ENCODE assay signal across 1 cellular context in the genomic region with DNA sequence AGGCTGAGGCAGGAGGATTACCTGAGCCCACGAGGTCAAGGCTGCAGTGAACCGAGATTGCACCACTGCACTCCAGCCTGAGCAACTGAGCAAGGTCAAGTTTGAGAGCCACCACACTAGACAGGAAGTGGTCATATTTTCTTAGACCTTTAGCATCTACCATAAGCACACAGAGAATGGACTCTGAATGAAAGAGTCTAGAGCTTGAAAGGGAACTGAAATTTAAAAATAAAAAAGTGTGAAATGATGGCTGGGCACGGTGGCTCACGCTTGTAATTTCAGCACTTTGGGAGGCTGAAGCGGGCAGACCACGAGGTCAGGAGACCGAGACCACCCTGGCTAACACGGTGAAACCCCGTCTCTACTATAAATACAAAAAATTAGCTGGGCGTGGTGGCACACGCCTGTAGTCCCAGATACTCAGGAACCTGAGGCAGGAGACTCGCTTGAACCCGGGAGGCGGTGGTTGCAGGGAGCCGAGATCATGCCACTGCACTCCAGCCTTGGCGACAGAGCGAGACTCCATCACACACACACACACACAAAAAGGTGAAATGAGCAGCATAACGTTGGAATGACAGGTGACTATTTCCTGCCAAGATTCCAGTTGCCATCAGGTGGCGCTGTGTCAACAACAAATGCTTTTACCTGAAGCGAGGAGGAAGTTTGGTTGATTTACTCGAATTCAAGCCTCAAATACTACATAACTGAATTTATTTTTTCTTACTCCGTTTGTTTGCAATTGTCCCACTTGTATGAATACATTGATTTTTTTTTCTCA.
TF ChIP-seq lines count a peak whose summit lies in the region.

No MANE protein-coding gene starts in this region.

TF ChIP-seq in HepG2, 621 proteins besides CTCF, POLR2A, EP300 and RAD21 (continued from another document):
- TF ChIP-seq, protein P1, sequence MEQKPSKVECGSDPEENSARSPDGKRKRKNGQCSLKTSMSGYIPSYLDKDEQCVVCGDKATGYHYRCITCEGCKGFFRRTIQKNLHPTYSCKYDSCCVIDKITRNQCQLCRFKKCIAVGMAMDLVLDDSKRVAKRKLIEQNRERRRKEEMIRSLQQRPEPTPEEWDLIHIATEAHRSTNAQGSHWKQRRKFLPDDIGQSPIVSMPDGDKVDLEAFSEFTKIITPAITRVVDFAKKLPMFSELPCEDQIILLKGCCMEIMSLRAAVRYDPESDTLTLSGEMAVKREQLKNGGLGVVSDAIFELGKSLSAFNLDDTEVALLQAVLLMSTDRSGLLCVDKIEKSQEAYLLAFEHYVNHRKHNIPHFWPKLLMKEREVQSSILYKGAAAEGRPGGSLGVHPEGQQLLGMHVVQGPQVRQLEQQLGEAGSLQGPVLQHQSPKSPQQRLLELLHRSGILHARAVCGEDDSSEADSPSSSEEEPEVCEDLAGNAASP (CRISPR knock-in tag; IDR thresholded peaks at IDR 0.05; ENCODE audit: borderline replicate concordance): peak; percentile 66; the same call in 1 of the 2 replicates
- TF ChIP-seq NKX3-1 (CRISPR knock-in tag; IDR thresholded peaks at IDR 0.05) (no peak), ZNF292 (CRISPR knock-in tag; IDR thresholded peaks at IDR 0.05; ENCODE audit: borderline replicate concordance, low read depth) (peak; percentile 24; the same call in 1 of the 2 replicates), SIN3B (IDR thresholded peaks at IDR 0.05; ENCODE audit: low read length) (no peak), ZNF605 (CRISPR knock-in tag; IDR thresholded peaks at IDR 0.05) (0 out of 2 replicates have a peak, but pooled peaks have one; percentile 16), REPIN1 (CRISPR knock-in tag; IDR thresholded peaks at IDR 0.05; ENCODE audit: borderline replicate concordance, low read depth) (peak; percentile 44; the same call in 1 of the 2 replicates), SMC3 (IDR thresholded peaks at IDR 0.05; ENCODE audit: low read length) (peak; percentile 83), HOXA3 (CRISPR knock-in tag; IDR thresholded peaks at IDR 0.05) (peak; percentile 6; the same call in 1 of the 2 replicates), SAP130 (CRISPR knock-in tag; IDR thresholded peaks at IDR 0.05; ENCODE audit: low read depth) (peak; percentile 73), KDM6A (CRISPR knock-in tag; IDR thresholded peaks at IDR 0.05; ENCODE audit: low read depth) (no peak), RFXAP (CRISPR knock-in tag; IDR thresholded peaks at IDR 0.05; ENCODE audit: borderline replicate concordance) (no peak), CEBPB (IDR thresholded peaks at IDR 0.05; ENCODE audit: borderline replicate concordance, low read depth, low read length) (0 out of 2 replicates have a peak, but pooled peaks have one; percentile 20), SALL1 (CRISPR knock-in tag; IDR thresholded peaks at IDR 0.05) (0 out of 2 replicates have a peak, but pooled peaks have one; percentile 15), SALL2 (CRISPR knock-in tag; IDR thresholded peaks at IDR 0.05) (no peak), ZNF660 (CRISPR knock-in tag; IDR thresholded peaks at IDR 0.05; ENCODE audit: borderline replicate concordance, low read depth) (no peak), HNF4A (CRISPR knock-in tag; IDR thresholded peaks at IDR 0.05) (peak; percentile 30; the same call in 1 of the 2 replicates), NR2C2 (CRISPR knock-in tag; IDR thresholded peaks at IDR 0.05; ENCODE audit: borderline replicate concordance) (0 out of 2 replicates have a peak, but pooled peaks have one; percentile 15), TGIF2 (CRISPR knock-in tag; IDR thresholded peaks at IDR 0.05) (peak; percentile 88), MEIS1 (CRISPR knock-in tag; IDR thresholded peaks at IDR 0.05; ENCODE audit: borderline replicate concordance) (peak; percentile 51; the same call in 1 of the 2 replicates), FOXA1 (IDR thresholded peaks at IDR 0.05) (no peak), FOXA1 (CRISPR knock-in tag; IDR thresholded peaks at IDR 0.05) (peak; percentile 2; the same call in 1 of the 2 replicates), GABPA (IDR thresholded peaks at IDR 0.05; ENCODE audit: low read depth, low read length) (no peak), GABPA (CRISPR knock-in tag; IDR thresholded peaks at IDR 0.05; ENCODE audit: low read depth) (0 out of 2 replicates have a peak, but pooled peaks have one; percentile 22), HNRNPUL1 (IDR thresholded peaks at IDR 0.05; ENCODE audit: low read depth, low read length) (no peak), IRF2 (CRISPR knock-in tag; IDR thresholded peaks at IDR 0.05) (0 out of 2 replicates have a peak, but pooled peaks have one; percentile 45), GABPB1 (CRISPR knock-in tag; IDR thresholded peaks at IDR 0.05) (peak; percentile 15)
- TF ChIP-seq, protein P2, sequence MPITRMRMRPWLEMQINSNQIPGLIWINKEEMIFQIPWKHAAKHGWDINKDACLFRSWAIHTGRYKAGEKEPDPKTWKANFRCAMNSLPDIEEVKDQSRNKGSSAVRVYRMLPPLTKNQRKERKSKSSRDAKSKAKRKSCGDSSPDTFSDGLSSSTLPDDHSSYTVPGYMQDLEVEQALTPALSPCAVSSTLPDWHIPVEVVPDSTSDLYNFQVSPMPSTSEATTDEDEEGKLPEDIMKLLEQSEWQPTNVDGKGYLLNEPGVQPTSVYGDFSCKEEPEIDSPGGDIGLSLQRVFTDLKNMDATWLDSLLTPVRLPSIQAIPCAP (CRISPR knock-in tag; IDR thresholded peaks at IDR 0.05; ENCODE audit: low read depth): no peak
- TF ChIP-seq, protein P3, sequence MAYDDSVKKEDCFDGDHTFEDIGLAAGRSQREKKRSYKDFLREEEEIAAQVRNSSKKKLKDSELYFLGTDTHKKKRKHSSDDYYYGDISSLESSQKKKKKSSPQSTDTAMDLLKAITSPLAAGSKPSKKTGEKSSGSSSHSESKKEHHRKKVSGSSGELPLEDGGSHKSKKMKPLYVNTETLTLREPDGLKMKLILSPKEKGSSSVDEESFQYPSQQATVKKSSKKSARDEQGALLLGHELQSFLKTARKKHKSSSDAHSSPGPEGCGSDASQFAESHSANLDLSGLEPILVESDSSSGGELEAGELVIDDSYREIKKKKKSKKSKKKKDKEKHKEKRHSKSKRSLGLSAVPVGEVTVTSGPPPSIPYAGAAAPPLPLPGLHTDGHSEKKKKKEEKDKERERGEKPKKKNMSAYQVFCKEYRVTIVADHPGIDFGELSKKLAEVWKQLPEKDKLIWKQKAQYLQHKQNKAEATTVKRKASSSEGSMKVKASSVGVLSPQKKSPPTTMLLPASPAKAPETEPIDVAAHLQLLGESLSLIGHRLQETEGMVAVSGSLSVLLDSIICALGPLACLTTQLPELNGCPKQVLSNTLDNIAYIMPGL (CRISPR knock-in tag; IDR thresholded peaks at IDR 0.05; ENCODE audit: borderline replicate concordance in 1 of 2, low read depth in 1 of 2): peak; percentile 37 to 48; a peak in 2 of 4 replicates
- TF ChIP-seq, protein P4, sequence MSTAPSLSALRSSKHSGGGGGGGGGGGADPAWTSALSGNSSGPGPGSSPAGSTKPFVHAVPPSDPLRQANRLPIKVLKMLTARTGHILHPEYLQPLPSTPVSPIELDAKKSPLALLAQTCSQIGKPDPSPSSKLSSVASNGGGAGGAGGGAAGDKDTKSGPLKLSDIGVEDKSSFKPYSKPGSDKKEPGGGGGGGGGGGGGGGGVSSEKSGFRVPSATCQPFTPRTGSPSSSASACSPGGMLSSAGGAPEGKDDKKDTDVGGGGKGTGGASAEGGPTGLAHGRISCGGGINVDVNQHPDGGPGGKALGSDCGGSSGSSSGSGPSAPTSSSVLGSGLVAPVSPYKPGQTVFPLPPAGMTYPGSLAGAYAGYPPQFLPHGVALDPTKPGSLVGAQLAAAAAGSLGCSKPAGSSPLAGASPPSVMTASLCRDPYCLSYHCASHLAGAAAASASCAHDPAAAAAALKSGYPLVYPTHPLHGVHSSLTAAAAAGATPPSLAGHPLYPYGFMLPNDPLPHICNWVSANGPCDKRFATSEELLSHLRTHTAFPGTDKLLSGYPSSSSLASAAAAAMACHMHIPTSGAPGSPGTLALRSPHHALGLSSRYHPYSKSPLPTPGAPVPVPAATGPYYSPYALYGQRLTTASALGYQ (CRISPR knock-in tag; IDR thresholded peaks at IDR 0.05): no peak
- TF ChIP-seq, protein P5, sequence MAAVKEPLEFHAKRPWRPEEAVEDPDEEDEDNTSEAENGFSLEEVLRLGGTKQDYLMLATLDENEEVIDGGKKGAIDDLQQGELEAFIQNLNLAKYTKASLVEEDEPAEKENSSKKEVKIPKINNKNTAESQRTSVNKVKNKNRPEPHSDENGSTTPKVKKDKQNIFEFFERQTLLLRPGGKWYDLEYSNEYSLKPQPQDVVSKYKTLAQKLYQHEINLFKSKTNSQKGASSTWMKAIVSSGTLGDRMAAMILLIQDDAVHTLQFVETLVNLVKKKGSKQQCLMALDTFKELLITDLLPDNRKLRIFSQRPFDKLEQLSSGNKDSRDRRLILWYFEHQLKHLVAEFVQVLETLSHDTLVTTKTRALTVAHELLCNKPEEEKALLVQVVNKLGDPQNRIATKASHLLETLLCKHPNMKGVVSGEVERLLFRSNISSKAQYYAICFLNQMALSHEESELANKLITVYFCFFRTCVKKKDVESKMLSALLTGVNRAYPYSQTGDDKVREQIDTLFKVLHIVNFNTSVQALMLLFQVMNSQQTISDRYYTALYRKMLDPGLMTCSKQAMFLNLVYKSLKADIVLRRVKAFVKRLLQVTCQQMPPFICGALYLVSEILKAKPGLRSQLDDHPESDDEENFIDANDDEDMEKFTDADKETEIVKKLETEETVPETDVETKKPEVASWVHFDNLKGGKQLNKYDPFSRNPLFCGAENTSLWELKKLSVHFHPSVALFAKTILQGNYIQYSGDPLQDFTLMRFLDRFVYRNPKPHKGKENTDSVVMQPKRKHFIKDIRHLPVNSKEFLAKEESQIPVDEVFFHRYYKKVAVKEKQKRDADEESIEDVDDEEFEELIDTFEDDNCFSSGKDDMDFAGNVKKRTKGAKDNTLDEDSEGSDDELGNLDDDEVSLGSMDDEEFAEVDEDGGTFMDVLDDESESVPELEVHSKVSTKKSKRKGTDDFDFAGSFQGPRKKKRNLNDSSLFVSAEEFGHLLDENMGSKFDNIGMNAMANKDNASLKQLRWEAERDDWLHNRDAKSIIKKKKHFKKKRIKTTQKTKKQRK (IDR thresholded peaks at IDR 0.05; ENCODE audit: low read length): no peak
- TF ChIP-seq, protein P6, sequence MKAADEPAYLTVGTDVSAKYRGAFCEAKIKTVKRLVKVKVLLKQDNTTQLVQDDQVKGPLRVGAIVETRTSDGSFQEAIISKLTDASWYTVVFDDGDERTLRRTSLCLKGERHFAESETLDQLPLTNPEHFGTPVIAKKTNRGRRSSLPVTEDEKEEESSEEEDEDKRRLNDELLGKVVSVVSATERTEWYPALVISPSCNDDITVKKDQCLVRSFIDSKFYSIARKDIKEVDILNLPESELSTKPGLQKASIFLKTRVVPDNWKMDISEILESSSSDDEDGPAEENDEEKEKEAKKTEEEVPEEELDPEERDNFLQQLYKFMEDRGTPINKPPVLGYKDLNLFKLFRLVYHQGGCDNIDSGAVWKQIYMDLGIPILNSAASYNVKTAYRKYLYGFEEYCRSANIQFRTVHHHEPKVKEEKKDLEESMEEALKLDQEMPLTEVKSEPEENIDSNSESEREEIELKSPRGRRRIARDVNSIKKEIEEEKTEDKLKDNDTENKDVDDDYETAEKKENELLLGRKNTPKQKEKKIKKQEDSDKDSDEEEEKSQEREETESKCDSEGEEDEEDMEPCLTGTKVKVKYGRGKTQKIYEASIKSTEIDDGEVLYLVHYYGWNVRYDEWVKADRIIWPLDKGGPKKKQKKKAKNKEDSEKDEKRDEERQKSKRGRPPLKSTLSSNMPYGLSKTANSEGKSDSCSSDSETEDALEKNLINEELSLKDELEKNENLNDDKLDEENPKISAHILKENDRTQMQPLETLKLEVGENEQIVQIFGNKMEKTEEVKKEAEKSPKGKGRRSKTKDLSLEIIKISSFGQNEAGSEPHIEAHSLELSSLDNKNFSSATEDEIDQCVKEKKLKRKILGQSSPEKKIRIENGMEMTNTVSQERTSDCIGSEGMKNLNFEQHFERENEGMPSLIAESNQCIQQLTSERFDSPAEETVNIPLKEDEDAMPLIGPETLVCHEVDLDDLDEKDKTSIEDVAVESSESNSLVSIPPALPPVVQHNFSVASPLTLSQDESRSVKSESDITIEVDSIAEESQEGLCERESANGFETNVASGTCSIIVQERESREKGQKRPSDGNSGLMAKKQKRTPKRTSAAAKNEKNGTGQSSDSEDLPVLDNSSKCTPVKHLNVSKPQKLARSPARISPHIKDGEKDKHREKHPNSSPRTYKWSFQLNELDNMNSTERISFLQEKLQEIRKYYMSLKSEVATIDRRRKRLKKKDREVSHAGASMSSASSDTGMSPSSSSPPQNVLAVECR (CRISPR knock-in tag; IDR thresholded peaks at IDR 0.05; ENCODE audit: borderline replicate concordance): peak; percentile 52; the same call in 1 of the 2 replicates
- TF ChIP-seq, protein P7, sequence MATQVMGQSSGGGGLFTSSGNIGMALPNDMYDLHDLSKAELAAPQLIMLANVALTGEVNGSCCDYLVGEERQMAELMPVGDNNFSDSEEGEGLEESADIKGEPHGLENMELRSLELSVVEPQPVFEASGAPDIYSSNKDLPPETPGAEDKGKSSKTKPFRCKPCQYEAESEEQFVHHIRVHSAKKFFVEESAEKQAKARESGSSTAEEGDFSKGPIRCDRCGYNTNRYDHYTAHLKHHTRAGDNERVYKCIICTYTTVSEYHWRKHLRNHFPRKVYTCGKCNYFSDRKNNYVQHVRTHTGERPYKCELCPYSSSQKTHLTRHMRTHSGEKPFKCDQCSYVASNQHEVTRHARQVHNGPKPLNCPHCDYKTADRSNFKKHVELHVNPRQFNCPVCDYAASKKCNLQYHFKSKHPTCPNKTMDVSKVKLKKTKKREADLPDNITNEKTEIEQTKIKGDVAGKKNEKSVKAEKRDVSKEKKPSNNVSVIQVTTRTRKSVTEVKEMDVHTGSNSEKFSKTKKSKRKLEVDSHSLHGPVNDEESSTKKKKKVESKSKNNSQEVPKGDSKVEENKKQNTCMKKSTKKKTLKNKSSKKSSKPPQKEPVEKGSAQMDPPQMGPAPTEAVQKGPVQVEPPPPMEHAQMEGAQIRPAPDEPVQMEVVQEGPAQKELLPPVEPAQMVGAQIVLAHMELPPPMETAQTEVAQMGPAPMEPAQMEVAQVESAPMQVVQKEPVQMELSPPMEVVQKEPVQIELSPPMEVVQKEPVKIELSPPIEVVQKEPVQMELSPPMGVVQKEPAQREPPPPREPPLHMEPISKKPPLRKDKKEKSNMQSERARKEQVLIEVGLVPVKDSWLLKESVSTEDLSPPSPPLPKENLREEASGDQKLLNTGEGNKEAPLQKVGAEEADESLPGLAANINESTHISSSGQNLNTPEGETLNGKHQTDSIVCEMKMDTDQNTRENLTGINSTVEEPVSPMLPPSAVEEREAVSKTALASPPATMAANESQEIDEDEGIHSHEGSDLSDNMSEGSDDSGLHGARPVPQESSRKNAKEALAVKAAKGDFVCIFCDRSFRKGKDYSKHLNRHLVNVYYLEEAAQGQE (IDR thresholded peaks at IDR 0.05; ENCODE audit: borderline replicate concordance in 1 of 2, low read depth in 1 of 2, low read length in 2 of 2): no peak
